Comparison of ENCODE assay signal across 16 cellular contexts in the genomic region with DNA sequence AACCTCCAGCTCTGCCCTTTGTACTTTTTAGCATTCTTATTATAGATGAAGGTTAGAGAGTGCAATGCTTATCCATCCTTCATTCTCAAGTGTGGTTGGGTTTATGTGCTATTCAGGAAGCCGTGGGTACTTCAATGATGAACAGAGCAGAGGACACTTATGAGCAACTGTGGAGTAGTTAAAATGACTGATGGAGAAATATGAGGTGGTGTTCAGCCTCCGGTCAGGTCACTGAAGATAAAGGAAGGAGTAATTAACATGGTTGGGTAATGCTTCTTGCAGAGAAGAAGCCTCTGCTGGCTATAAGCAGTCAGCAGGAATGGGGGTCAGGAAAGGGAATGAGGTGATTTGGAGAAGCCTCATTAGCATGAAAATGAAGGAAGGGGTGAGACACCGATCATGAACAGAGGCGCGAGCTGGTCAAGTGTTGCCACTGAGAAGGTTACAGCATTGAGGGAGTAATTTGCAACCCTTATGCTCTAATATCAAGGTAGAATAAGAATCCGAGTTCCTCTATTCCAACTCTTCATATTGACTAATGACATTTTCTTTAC.
A peak's percentile ranks its signal among the peaks of the same experiment; 100 is the strongest.
DNase-seq lines count a peak whose midpoint lies in the region; FAIRE-seq and TF ChIP-seq lines count a peak whose summit lies in the region.
"Had no signal": no experiment of that assay in that cellular context is flagged by ENCODE, and none has a peak within 500 bp of the region (broad histone marks: within the 10 kb centered on the region; RNA-seq: fewer than 3 reads in every experiment).

No MANE protein-coding gene starts in this region.

- H3K27me3 ChIP-seq in testis = no peaks in the 10 kb centered on the region
- H3K27me3 ChIP-seq: BLaER1 treated with 17β-estradiol and CSF1 and Interleukin-3, amounts not matched to agents 10 nM and 100 nM had no signal

- H3K36me3 ChIP-seq in testis (ENCODE audit: low read depth, missing control alignments) = no peaks in the 10 kb centered on the region
- H3K36me3 ChIP-seq: BLaER1 treated with 17β-estradiol and CSF1 and Interleukin-3, amounts not matched to agents 10 nM and 100 nM; HAP-1 had no signal

- intact Hi-C loops in testis (cut with DNase I; ENCODE audit: low total_unique reads) = no loop called here

- no peaks in the 10 kb centered on the region for H3K4me1 ChIP-seq in testis
- H3K4me1 ChIP-seq: HAP-1 had no signal

- H3K4me3 ChIP-seq in Jurkat, Clone E6-1 (ENCODE audit: low read length) = no peak overlapping the region
- no peak overlapping the region for H3K4me3 ChIP-seq in testis
- H3K4me3 ChIP-seq: BLaER1 treated with 17β-estradiol and CSF1 and Interleukin-3, amounts not matched to agents 10 nM and 100 nM; GM12878; HAP-1 had no signal

- peak; percentile 3 for DNase-seq in Jurkat, Clone E6-1 (ENCODE audit: low read depth, low spot score)
- DNase-seq in NCI-H2227 (lab: John Stamatoyannopoulos, UW; ENCODE audit: unreplicated experiment) (peak; percentile 32), amniotic epithelial cell (ENCODE audit: low read depth) (peak; percentile 28), testis (no peak), HTR-8/SVneo (ENCODE audit: insufficient read length, low spot score) (no peak)
- DNase-seq in activated CD4-positive, alpha-beta T cell treated with anti-CD3 and anti-CD28 coated beads, Interleukin-2, amount 50 U/mL, for 1 hour = no peak
- DNase-seq in activated naive CD4-positive, alpha-beta T cell treated with anti-CD3 and anti-CD28 coated beads, Interleukin-2, amount 50 U/mL, for 16 hours = no peak
- DNase-seq: NCI-H1105, NCI-H1930, NCI-H526, SHP77, T-helper 17 cell had no signal

- no peak for FAIRE-seq in HTR-8/SVneo (lab: Jason Lieb, UNC)
- FAIRE-seq: GM12878, RCC 7860 had no signal

- no peak for TF ChIP-seq POLR2A in testis (IDR thresholded peaks at IDR 0.05)

- 85 to 89% methylated on average over 6 of the region's 6 CpGs for WGBS in testis, 2 donors

- TF ChIP-seq CTCF in testis (IDR thresholded peaks at IDR 0.05) = no peak

- no peak overlapping the region for H3K27ac ChIP-seq in testis
- H3K27ac ChIP-seq: BLaER1 treated with 17β-estradiol and CSF1 and Interleukin-3, amounts not matched to agents 10 nM and 100 nM had no signal

- no peaks in the 10 kb centered on the region for H3K9me3 ChIP-seq in testis
- H3K9me3 ChIP-seq: HAP-1 had no signal

Comparison
In these comparisons a context has a peak if more than half of its experiments do, and no peak if none do; other contexts are left out.
1. DNase-seq: peak in Jurkat, Clone E6-1 (single experiment), NCI-H2227 (single experiment) and amniotic epithelial cell (single experiment); none in testis (single experiment), activated CD4-positive, alpha-beta T cell treated with anti-CD3 and anti-CD28 coated beads, Interleukin-2, amount 50 U/mL, for 1 hour (single experiment), HTR-8/SVneo (single experiment) and activated naive CD4-positive, alpha-beta T cell treated with anti-CD3 and anti-CD28 coated beads, Interleukin-2, amount 50 U/mL, for 16 hours (single experiment).